In genomic region chr11:120340529-120340928, GRCh38 we compare ENCODE assay signal across 18 cellular contexts. TPM values are rescaled to one million over a fixed set of nuclear protein-coding genes. Genes with fewer than 3 reads are reported as not detected.
DNase-seq lines count a peak whose midpoint lies in the region; ATAC-seq and TF ChIP-seq lines count a peak whose summit lies in the region.
"Had no signal": no experiment of that assay in that cellular context is flagged by ENCODE, and none has a peak within 500 bp of the region (broad histone marks: within the 10 kb centered on the region; RNA-seq: fewer than 3 reads in every experiment).

No MANE protein-coding gene starts in this region.

- CTCF ChIA-PET in naive thymus-derived CD4-positive, alpha-beta T cell (lab: Charles Lee): no interaction called here

- H3K27me3 Mint-ChIP-seq in naive thymus-derived CD4-positive, alpha-beta T cell: peaks cover 47 to 69% (median 66%) of the 10 kb centered on the region in 5 donors

- H3K27ac ChIP-seq in VCaP (peak overlapping the region; percentile 99), esophagus squamous epithelium (peak overlapping the region in 3 of 4 donors; percentile 60 to 99 (median 97)), ovary (no peak overlapping the region)
- no peak overlapping the region for H3K27ac ChIP-seq in naive thymus-derived CD4-positive, alpha-beta T cell (ENCODE audit: low read depth, low read length)
- H3K27ac ChIP-seq: BLaER1, SK-N-MC had no signal

- no peak overlapping the region for H3K27ac Mint-ChIP-seq in naive thymus-derived CD4-positive, alpha-beta T cell
- H3K27ac Mint-ChIP-seq: activated T-helper 17 cell treated with anti-CD3 and anti-CD28 coated beads, Interleukin-2, amount 50 U/mL, for 72 hours; stimulated activated memory B cell treated with anti-CD40 and anti-IgM and Interleukin-4, amounts not matched to agents 10 μg/mL and 1 μg/mL and 100 μg/mL, for 72 hours had no signal

- H3K4me3 Mint-ChIP-seq in naive thymus-derived CD4-positive, alpha-beta T cell: no peak overlapping the region
- H3K4me3 Mint-ChIP-seq: stimulated activated memory B cell treated with anti-CD40 and anti-IgM and Interleukin-4, amounts not matched to agents 10 μg/mL and 1 μg/mL and 100 μg/mL, for 72 hours had no signal

- H3K4me1 Mint-ChIP-seq in naive thymus-derived CD4-positive, alpha-beta T cell: peaks cover 34 to 51% (median 40%) of the 10 kb centered on the region in 7 donors

- intact Hi-C loops in esophagus squamous epithelium (cut with DNase I) (loop anchor here (10.0 kb wide), 1 partner anchor 74 kb away; no protein-coding TSS in a partner anchor), ovary (cut with DNase I) (no loop called here)
- intact Hi-C loops in naive thymus-derived CD4-positive, alpha-beta T cell (cut with micrococcal nuclease): no loop called here

- TF ChIP-seq EP300 in ovary (IDR thresholded peaks at IDR 0.05): no peak

- TF ChIP-seq CTCF in VCaP (conservative IDR thresholded peaks at IDR 0.05) (no peak), esophagus squamous epithelium (IDR thresholded peaks at IDR 0.05) (no peak), ovary (IDR thresholded peaks at IDR 0.05) (no peak), omental fat pad (IDR thresholded peaks at IDR 0.05) (no peak)

- WGBS in esophagus squamous epithelium, 2 donors: 17 to 19% methylated on average over 2 of the region's 2 CpGs
- 15 to 20% (median 18%) methylated on average over 2 of the region's 2 CpGs for WGBS in ovary, 3 donors

- DNase-seq in ELR (ENCODE audit: low read depth) (peak; percentile 54), esophagus squamous epithelium (lab: John Stamatoyannopoulos, UW) (no peak), ovary (no peak), omental fat pad (ENCODE audit: low spot score) (no peak), H7 (no peak), superior temporal gyrus (ENCODE audit: extremely low spot score) (no peak)
- no peak for DNase-seq in naive thymus-derived CD4-positive, alpha-beta T cell
- DNase-seq: activated CD4-positive, CD25-positive, alpha-beta regulatory T cell treated with anti-CD3 and anti-CD28 coated beads, Interleukin-2, amount 50 U/mL, for 72 hours; left cardiac atrium; NCI-H146; NCI-H82; stimulated activated CD4-positive, alpha-beta T cell treated with anti-CD3 and anti-CD28 coated beads, Interleukin-2, amount 100 ng/mL, for 24 hours had no signal

- POLR2A ChIA-PET in naive thymus-derived CD4-positive, alpha-beta T cell (lab: Charles Lee): interaction anchor here (0.8 kb wide), 1 partner anchor 146 kb away, joined by 3 read pairs; no protein-coding TSS in a partner anchor

- H3K36me3 ChIP-seq in esophagus squamous epithelium (no peaks in the 10 kb centered on the region), ovary (no peaks in the 10 kb centered on the region), H7 (replicated peaks; ENCODE audit: control insufficient read depth, insufficient read depth, low read length) (no peaks in the 10 kb centered on the region)
- H3K36me3 ChIP-seq in naive thymus-derived CD4-positive, alpha-beta T cell (ENCODE audit: control insufficient read depth in 2 of 3, insufficient read depth in 3 of 3, low read length in 3 of 3): no peaks in the 10 kb centered on the region
- H3K36me3 ChIP-seq: BLaER1, gastroesophageal sphincter had no signal

- peaks cover 0 to 18% (median 5%) of the 10 kb centered on the region in 11 donors for H3K9me3 Mint-ChIP-seq in naive thymus-derived CD4-positive, alpha-beta T cell
- H3K9me3 Mint-ChIP-seq: activated T-helper 17 cell treated with anti-CD3 and anti-CD28 coated beads, Interleukin-2, amount 50 U/mL, for 72 hours had no signal

- H3K36me3 Mint-ChIP-seq in naive thymus-derived CD4-positive, alpha-beta T cell: peaks cover 0 to 10% (median 5%) of the 10 kb centered on the region in 5 donors

- no peak for ATAC-seq in naive thymus-derived CD4-positive, alpha-beta T cell
- no peak for ATAC-seq in omental fat pad (ENCODE audit: low FRiP score)
- ATAC-seq: activated T-helper 17 cell treated with anti-CD3 and anti-CD28 coated beads, Interleukin-2, amount 50 U/mL, for 72 hours; gastroesophageal sphincter; left cardiac atrium; stimulated activated memory B cell treated with anti-CD40 and anti-IgM and Interleukin-4, amounts not matched to agents 10 μg/mL and 1 μg/mL and 100 μg/mL, for 72 hours had no signal

- peak overlapping the region in 3 of 4 donors; percentile 68 to 99 (median 98) for H3K4me3 ChIP-seq in esophagus squamous epithelium
- H3K4me3 ChIP-seq in ovary: peak overlapping the region; percentile 67
- no peak overlapping the region for H3K4me3 ChIP-seq in naive thymus-derived CD4-positive, alpha-beta T cell (ENCODE audit: low read length)
- no peak overlapping the region for H3K4me3 ChIP-seq in H7 (ENCODE audit: insufficient read depth, low read depth, low read length)
- H3K4me3 ChIP-seq: BLaER1 had no signal

- no peaks in the 10 kb centered on the region for H3K27me3 ChIP-seq in esophagus squamous epithelium
- no peaks in the 10 kb centered on the region for H3K27me3 ChIP-seq in ovary
- H3K27me3 ChIP-seq in naive thymus-derived CD4-positive, alpha-beta T cell (ENCODE audit: control insufficient read depth in 2 of 2, insufficient read depth in 2 of 2, low read length in 2 of 2): peaks cover 0 to 47% of the 10 kb centered on the region in 2 donors
- H3K27me3 ChIP-seq in H7 (ENCODE audit: control insufficient read depth, insufficient read depth, low read length): no peaks in the 10 kb centered on the region
- H3K27me3 ChIP-seq: gastroesophageal sphincter had no signal

- TF ChIP-seq POLR2A in esophagus squamous epithelium (IDR thresholded peaks at IDR 0.05): no peak
- no peak for TF ChIP-seq POLR2A in ovary (IDR thresholded peaks at IDR 0.05)

- H3K9me3 ChIP-seq in esophagus squamous epithelium: no peaks in the 10 kb centered on the region
- no peaks in the 10 kb centered on the region for H3K9me3 ChIP-seq in ovary
- H3K9me3 ChIP-seq in naive thymus-derived CD4-positive, alpha-beta T cell (ENCODE audit: control insufficient read depth in 2 of 3, low read length in 3 of 3): no peaks in the 10 kb centered on the region
- H3K9me3 ChIP-seq: gastroesophageal sphincter had no signal

- H3K4me1 ChIP-seq in esophagus squamous epithelium (peaks cover 10 to 84% (median 51%) of the 10 kb centered on the region in 3 donors), ovary (ENCODE audit: insufficient read depth) (peaks cover 9% of the 10 kb centered on the region)
- H3K4me1 ChIP-seq in naive thymus-derived CD4-positive, alpha-beta T cell (ENCODE audit: control insufficient read depth in 2 of 2, insufficient read depth in 2 of 2, low read length in 2 of 2): peaks cover 25 to 37% of the 10 kb centered on the region in 2 donors

RNA-seq across cellular contexts. Expression of gene ARHGEF12, which starts 4.3 kb away (rescaled TPM):
- 100 to 1,000 TPM in 1 of 4 donors, 10 to 100 TPM in 3; 57.4 to 106 (median 70.7) TPM for total RNA-seq in esophagus squamous epithelium
- total RNA-seq in ovary: 10 to 100 TPM; 66.0 to 92.9 (median 81.6) TPM
- polyA plus RNA-seq in ovary: 10 to 100 TPM; 22.1 to 45.7 TPM
- 10 to 100 TPM in 2 of 5 experiments, 1 to 10 TPM in 3; 1.9 to 13.1 (median 3.5) TPM for total RNA-seq in naive thymus-derived CD4-positive, alpha-beta T cell
- polyA plus RNA-seq in naive thymus-derived CD4-positive, alpha-beta T cell: under 1 TPM; 0.38 to 0.49 TPM
- 100 to 1,000 TPM in 1 of 4 donors, 10 to 100 TPM in 3; 69.8 to 137 (median 75.2) TPM for total RNA-seq in omental fat pad
- total RNA-seq in H7 (2014; rRNA removed; shearing (Covaris generic)): 19.2 and 27.6 TPM in 2 replicates

RNA-seq across cellular contexts. Expression of gene TLCD5, which starts 15.4 kb away (rescaled TPM):
- total RNA-seq in esophagus squamous epithelium: 1 to 10 TPM in 1 of 4 donors, under 1 TPM in 3; 0.23 to 3.2 (median 0.43) TPM
- 10 to 100 TPM in 1 of 7 donors, 1 to 10 TPM in 6; 4.0 to 13.2 (median 8.2) TPM for total RNA-seq in ovary
- polyA plus RNA-seq in ovary: 1 to 10 TPM; 5.0 to 9.1 TPM
- total RNA-seq in naive thymus-derived CD4-positive, alpha-beta T cell: under 1 TPM in 3 of 5 experiments, not detected in 2; 0.11 to 0.48 (median 0.17) TPM
- not detected for polyA plus RNA-seq in naive thymus-derived CD4-positive, alpha-beta T cell
- 1 to 10 TPM; 2.9 to 6.1 (median 4.4) TPM for total RNA-seq in omental fat pad
- 14.3 and 17.7 TPM in 2 replicates for total RNA-seq in H7 (2014; rRNA removed; shearing (Covaris generic))

Comparison
In these comparisons a context has a peak if more than half of its experiments do, and no peak if none do; other contexts are left out.
1. H3K27ac ChIP-seq: peak in VCaP (single experiment) and esophagus squamous epithelium (3 of 4); none in ovary (0 of 2) and naive thymus-derived CD4-positive, alpha-beta T cell (single experiment).
2. H3K4me3 ChIP-seq: peak in esophagus squamous epithelium (3 of 4) and ovary (single experiment); none in naive thymus-derived CD4-positive, alpha-beta T cell (single experiment) and H7 (single experiment).